In the genomic region with DNA sequence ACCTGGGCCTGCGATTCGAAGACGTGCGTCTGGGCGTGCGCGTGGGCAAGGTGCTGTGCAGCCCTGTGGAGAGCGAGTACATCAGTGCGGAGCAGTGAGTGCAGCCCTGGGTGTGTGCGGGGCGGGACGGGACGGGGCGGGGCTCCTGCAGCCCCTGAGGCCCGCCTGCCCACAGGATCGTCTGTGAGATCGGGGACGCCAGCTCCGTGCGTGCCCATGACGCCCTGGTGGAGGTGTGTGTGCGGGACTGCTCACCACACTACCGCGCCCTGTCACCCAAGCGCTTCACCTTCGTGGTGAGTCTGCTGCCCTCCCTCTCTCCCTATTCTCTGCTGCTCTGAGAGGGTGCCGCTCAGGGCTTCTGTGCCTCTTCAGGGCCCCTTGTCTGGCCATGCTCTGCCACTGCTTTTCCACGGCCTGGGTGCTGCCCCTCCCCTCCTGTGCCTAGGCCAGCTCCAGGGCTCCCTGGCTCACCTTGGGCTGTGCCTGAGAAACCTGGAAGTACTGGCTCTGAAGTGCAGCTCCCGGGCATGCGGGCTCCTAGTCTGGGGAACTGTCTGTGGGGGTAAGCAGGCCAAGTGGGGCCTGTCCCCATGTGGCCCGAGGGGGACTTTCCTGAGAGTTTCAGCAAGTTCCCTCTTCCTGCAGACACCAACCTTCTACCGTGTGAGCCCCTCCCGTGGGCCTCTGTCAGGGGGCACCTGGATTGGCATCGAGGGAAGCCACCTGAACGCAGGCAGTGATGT, we compare ENCODE assay signal across 14 cellular contexts. TPM values are rescaled to one million over a fixed set of nuclear protein-coding genes. Genes with fewer than 3 reads are reported as not detected.
DNase-seq lines count a peak whose midpoint lies in the region; ATAC-seq and TF ChIP-seq lines count a peak whose summit lies in the region.
"Had no signal": no experiment of that assay in that cellular context is flagged by ENCODE, and none has a peak within 500 bp of the region (broad histone marks: within the 10 kb centered on the region; RNA-seq: fewer than 3 reads in every experiment).

No MANE protein-coding gene starts in this region.

- H3K27ac ChIP-seq in mammary epithelial cell (ENCODE audit: insufficient read depth, low read depth, low read length) (no peak overlapping the region), breast epithelium (no peak overlapping the region)
- H3K27ac ChIP-seq: upper lobe of right lung had no signal

- H3K27me3 ChIP-seq in mammary epithelial cell (ENCODE audit: insufficient read depth, low read length) = no peaks in the 10 kb centered on the region
- H3K27me3 ChIP-seq in breast epithelium = no peaks in the 10 kb centered on the region
- H3K27me3 ChIP-seq: dorsolateral prefrontal cortex, upper lobe of right lung had no signal

- H3K4me1 ChIP-seq in mammary epithelial cell (ENCODE audit: insufficient read depth, low read length) (peaks cover 19% of the 10 kb centered on the region), breast epithelium (no peaks in the 10 kb centered on the region)
- H3K4me1 ChIP-seq: upper lobe of right lung had no signal

- no peak overlapping the region for H3K4me2 ChIP-seq in mammary epithelial cell (ENCODE audit: insufficient read depth, low read depth, low read length)

- H3K36me3 Mint-ChIP-seq in stimulated activated naive B cell treated with anti-CD40 and anti-IgM and Interleukin-4, amounts not matched to agents 10 μg/mL and 1 μg/mL and 100 μg/mL, for 72 hours = peaks cover 40 to 45% of the 10 kb centered on the region in 2 donors

- no peak overlapping the region for H2AFZ ChIP-seq in mammary epithelial cell (ENCODE audit: low read depth, low read length)

- H3K9ac ChIP-seq in mammary epithelial cell (ENCODE audit: insufficient read depth, low read length) = no peak overlapping the region

- intact Hi-C loops in mammary epithelial cell (cut with micrococcal nuclease) = no loop called here
- intact Hi-C loops in breast epithelium (cut with DNase I; ENCODE audit: low total_unique reads) = no loop called here

- 86% methylated on average over 24 of the region's 35 CpGs for WGBS in mammary epithelial cell (ENCODE audit: low coverage, missing lambda C conversion rate)

- H3K9me3 ChIP-seq in mammary epithelial cell (replicated peaks; ENCODE audit: insufficient read depth, low read length) = no peaks in the 10 kb centered on the region
- no peaks in the 10 kb centered on the region for H3K9me3 ChIP-seq in breast epithelium
- H3K9me3 ChIP-seq: upper lobe of right lung had no signal

- dilution Hi-C loops in mammary epithelial cell (cut with HindIII; ENCODE audit: low sequenced_read_pairs) = no loop called here

- no peaks in the 10 kb centered on the region for H3K27me3 Mint-ChIP-seq in stimulated activated naive B cell treated with anti-CD40 and anti-IgM and Interleukin-4, amounts not matched to agents 10 μg/mL and 1 μg/mL and 100 μg/mL, for 72 hours
- H3K27me3 Mint-ChIP-seq: CD8-positive, alpha-beta memory T cell had no signal

- H3K4me3 ChIP-seq in mammary epithelial cell (replicated peaks in 1 of 3; ENCODE audit: insufficient read depth in 1 of 3, low read depth in 2 of 3, low read length in 3 of 3) (no peak overlapping the region), breast epithelium (no peak overlapping the region)
- H3K4me3 ChIP-seq: dorsolateral prefrontal cortex, upper lobe of right lung had no signal

- H3K4me1 Mint-ChIP-seq in stimulated activated naive B cell treated with anti-CD40 and anti-IgM and Interleukin-4, amounts not matched to agents 10 μg/mL and 1 μg/mL and 100 μg/mL, for 72 hours = peaks cover 18 to 23% of the 10 kb centered on the region in 2 donors
- H3K4me1 Mint-ChIP-seq: CD8-positive, alpha-beta memory T cell had no signal

- in situ Hi-C loops in mammary epithelial cell (cut with MboI; ENCODE audit: low sequenced_read_pairs in 2 of 2) = no loop called here

- peaks cover 66% of the 10 kb centered on the region for H3K79me2 ChIP-seq in mammary epithelial cell (ENCODE audit: insufficient read depth, low read length)

- peak overlapping the region; percentile 91 for H3K27ac Mint-ChIP-seq in stimulated activated naive B cell treated with anti-CD40 and anti-IgM and Interleukin-4, amounts not matched to agents 10 μg/mL and 1 μg/mL and 100 μg/mL, for 72 hours

- DNase-seq in mammary epithelial cell (no peak), breast epithelium (ENCODE audit: low spot score in 2 of 2) (no peak), OCI-M1 (lab: John Stamatoyannopoulos, UW) (no peak), T-helper 1 cell (no peak), GM19240 (ENCODE audit: insufficient read length, low spot score) (no peak)
- DNase-seq in stimulated activated naive B cell treated with anti-CD40 and anti-IgM and Interleukin-4, amounts not matched to agents 10 μg/mL and 1 μg/mL and 100 μg/mL, for 72 hours = peak; percentile 13
- DNase-seq: activated T-cell treated with anti-CD3 and anti-CD28 coated beads, Interleukin-2, amount 50 U/mL, for 4 hours; CD8-positive, alpha-beta memory T cell; NCI-H2171 treated with DMSO at 0.1 percent for 48 hours; upper lobe of right lung had no signal

- CTCF ChIA-PET in mammary epithelial cell (lab: Charles Lee; ENCODE audit: low non-redundant PET) = no interaction called here

- ATAC-seq in HG02588 (IDR thresholded peaks at IDR 0.05; ENCODE audit: unreplicated experiment) (peak; percentile 43), HG03571 (IDR thresholded peaks at IDR 0.05; ENCODE audit: unreplicated experiment) (peak; percentile 18)
- ATAC-seq in stimulated activated naive B cell treated with anti-CD40 and anti-IgM and Interleukin-4, amounts not matched to agents 10 μg/mL and 1 μg/mL and 100 μg/mL, for 72 hours (replicated peaks) = peak; percentile 68 to 81
- ATAC-seq: activated T-cell treated with anti-CD3 and anti-CD28 coated beads, Interleukin-2, amount 50 U/mL, for 4 hours; SK-N-SH treated with all-trans-retinoic acid at 6 μM for 48 hours had no signal

- H3K4me3 Mint-ChIP-seq in stimulated activated naive B cell treated with anti-CD40 and anti-IgM and Interleukin-4, amounts not matched to agents 10 μg/mL and 1 μg/mL and 100 μg/mL, for 72 hours = peak overlapping the region; percentile 14 to 36
- H3K4me3 Mint-ChIP-seq: activated T-cell treated with anti-CD3 and anti-CD28 coated beads, Interleukin-2, amount 50 U/mL, for 4 hours; CD8-positive, alpha-beta memory T cell had no signal

- H3K9me3 Mint-ChIP-seq in stimulated activated naive B cell treated with anti-CD40 and anti-IgM and Interleukin-4, amounts not matched to agents 10 μg/mL and 1 μg/mL and 100 μg/mL, for 72 hours = no peaks in the 10 kb centered on the region
- H3K9me3 Mint-ChIP-seq: activated T-cell treated with anti-CD3 and anti-CD28 coated beads, Interleukin-2, amount 50 U/mL, for 4 hours; CD8-positive, alpha-beta memory T cell had no signal

- TF ChIP-seq CTCF in mammary epithelial cell (conservative IDR thresholded peaks at IDR 0.05 in 1 of 2, IDR thresholded peaks at IDR 0.05 in 1 of 2; ENCODE audit: extremely low read depth in 1 of 2, insufficient read depth in 1 of 2, low read depth in 1 of 2, low read length in 2 of 2) = no peak
- no peak for TF ChIP-seq CTCF in breast epithelium (IDR thresholded peaks at IDR 0.05)

- H4K20me1 ChIP-seq in mammary epithelial cell (ENCODE audit: insufficient read depth, low read length) = no peaks in the 10 kb centered on the region

- no peak for TF ChIP-seq POLR2A in breast epithelium (IDR thresholded peaks at IDR 0.05)

- BruUV-seq in mammary epithelial cell (replicated peaks; lab: Mats Ljungman, UMichigan) = TSS peak; percentile 53

- H3K36me3 ChIP-seq in mammary epithelial cell (ENCODE audit: insufficient read depth, low read length) (peaks cover 28% of the 10 kb centered on the region), breast epithelium (peaks cover 5% of the 10 kb centered on the region)

RNA-seq across cellular contexts. Expression of gene PLXNA1, which starts 31.8 kb away (rescaled TPM):
- total RNA-seq in mammary epithelial cell (100 to 1,000 TPM; 104 to 156 TPM), breast epithelium (10 to 100 TPM; 21.3 to 32.2 (median 25.9) TPM)
- polyA plus RNA-seq in mammary epithelial cell = 82.4 TPM
- polyA minus RNA-seq in mammary epithelial cell = 125 TPM

Comparison
In these comparisons a context has a peak if more than half of its experiments do, and no peak if none do; other contexts are left out.
1. ATAC-seq: peak in every context shown above with its lines; median percentile 74 in stimulated activated naive B cell treated with anti-CD40 and anti-IgM and Interleukin-4, amounts not matched to agents 10 μg/mL and 1 μg/mL and 100 μg/mL, for 72 hours; 43 in HG02588; 18 in HG03571.